ENCODE assay signal across 1 cellular context in genomic region chr1:236913371-236914037, GRCh38.
TF ChIP-seq lines count a peak whose summit lies in the region.

No MANE protein-coding gene starts in this region.

TF ChIP-seq in K562, 482 proteins besides CTCF, POLR2A, EP300 and RAD21 (continued from another document and continues in another):
- TF ChIP-seq CREB3 (tag; conservative IDR thresholded peaks at IDR 0.05; ENCODE audit: low read depth) (no peak), E4F1 (CRISPR knock-in tag; IDR thresholded peaks at IDR 0.05; ENCODE audit: borderline replicate concordance) (no peak), ZNF79 (CRISPR knock-in tag; IDR thresholded peaks at IDR 0.05; ENCODE audit: low read depth) (no peak), MTA2 (IDR thresholded peaks at IDR 0.05; ENCODE audit: low read depth) (peak; percentile 99), CBFA2T2 (conservative IDR thresholded peaks at IDR 0.05) (peak; percentile 99), ZBTB11 (CRISPR knock-in tag; IDR thresholded peaks at IDR 0.05) (peak in 1 of 3 experiments; percentile 69; a peak in 2 of 6 replicates), NR2C1 (IDR thresholded peaks at IDR 0.05) (no peak), NR2C1 (tag; IDR thresholded peaks at IDR 0.05) (peak; percentile 37; the same call in 1 of the 2 replicates), SOX6 (IDR thresholded peaks at IDR 0.05) (peak; percentile 97), TEAD4 (IDR thresholded peaks at IDR 0.05; ENCODE audit: low read length) (peak; percentile 100), TEAD4 (CRISPR knock-in tag; IDR thresholded peaks at IDR 0.05; ENCODE audit: borderline replicate concordance) (no peak), HCFC1 (IDR thresholded peaks at IDR 0.05; ENCODE audit: low read depth, low read length) (no peak), MEF2D (tag; conservative IDR thresholded peaks at IDR 0.05; ENCODE audit: low read depth) (peak; percentile 89), ZNF766 (CRISPR knock-in tag; conservative IDR thresholded peaks at IDR 0.05) (peak; percentile 63; the same call in 1 of the 2 replicates), PHB2 (IDR thresholded peaks at IDR 0.05; ENCODE audit: low read depth) (peak; percentile 98), PHTF2 (CRISPR knock-in tag; IDR thresholded peaks at IDR 0.05) (no peak), NCOR1 (IDR thresholded peaks at IDR 0.05) (peak; percentile 99), ARID4B (CRISPR knock-in tag; IDR thresholded peaks at IDR 0.05) (no peak), ZNF277 (CRISPR knock-in tag; IDR thresholded peaks at IDR 0.05; ENCODE audit: borderline replicate concordance) (no peak), MAZ (CRISPR knock-in tag; conservative IDR thresholded peaks at IDR 0.05 in 1 of 2, IDR thresholded peaks at IDR 0.05 in 1 of 2) (peak; percentile 61 to 72; a peak in 3 of 4 replicates), ZNF589 (CRISPR knock-in tag; IDR thresholded peaks at IDR 0.05; ENCODE audit: low read depth) (0 out of 2 replicates have a peak, but pooled peaks have one; percentile 87), POLR2G (IDR thresholded peaks at IDR 0.05; ENCODE audit: low read depth, low read length) (no peak), ESRRA (IDR thresholded peaks at IDR 0.05; ENCODE audit: borderline replicate concordance, low read depth) (no peak; the same call in 1 of the 2 replicates), ZNF24 (IDR thresholded peaks at IDR 0.05) (0 out of 2 replicates have a peak, but pooled peaks have one; percentile 5), CBX2 (IDR thresholded peaks at IDR 0.05; ENCODE audit: insufficient read depth, low read length, poor library complexity, severe bottlenecking) (no peak), ZFP91 (CRISPR knock-in tag; IDR thresholded peaks at IDR 0.05) (no peak), PRPF4 (IDR thresholded peaks at IDR 0.05; ENCODE audit: insufficient read depth, low read depth, low read length, poor library complexity, severe bottlenecking) (no peak), ZNF395 (CRISPR knock-in tag; IDR thresholded peaks at IDR 0.05) (peak; percentile 86), TAF9B (IDR thresholded peaks at IDR 0.05; ENCODE audit: partially characterized antibody) (no peak)
